In genomic region chr19:11699931-11700794, GRCh38 we compare ENCODE assay signal across 8 cellular contexts. TPM values are rescaled to one million over a fixed set of nuclear protein-coding genes. Genes with fewer than 3 reads are reported as not detected.
DNase-seq lines count a peak whose midpoint lies in the region; ATAC-seq and TF ChIP-seq lines count a peak whose summit lies in the region.

No MANE protein-coding gene starts in this region.

- intact Hi-C loops in psoas muscle (cut with DNase I): no loop called here
- intact Hi-C loops in lower leg skin (cut with DNase I; ENCODE audit: low total_unique reads): no loop called here

- TF ChIP-seq POLR2A in lower leg skin (IDR thresholded peaks at IDR 0.05): no peak

- H3K27me3 ChIP-seq in H7 (ENCODE audit: control insufficient read depth, insufficient read depth, low read length): no peaks in the 10 kb centered on the region
- peaks cover 0 to 9% (median 0%) of the 10 kb centered on the region in 3 donors for H3K27me3 ChIP-seq in psoas muscle (ENCODE audit: insufficient read depth in 3 of 3, low read length in 2 of 3)

- H3K36me3 ChIP-seq in H7 (replicated peaks; ENCODE audit: control insufficient read depth, insufficient read depth, low read length) (no peaks in the 10 kb centered on the region), psoas muscle (ENCODE audit: insufficient read depth in 1 of 2, low read depth in 1 of 2) (no peaks in the 10 kb centered on the region)

- WGBS in psoas muscle, 3 donors: 64 to 69% (median 68%) methylated on average over 6 of the region's 6 CpGs
- 64 to 67% methylated on average over 6 of the region's 6 CpGs for WGBS in lower leg skin, 2 donors

- DNase-seq in CD1c-positive myeloid dendritic cell (ENCODE audit: extremely low spot score) (peak; percentile 58), H7 (peak; percentile 64), RKO (ENCODE audit: low spot score) (peak; percentile 58), epithelial cell of esophagus (ENCODE audit: low read depth) (peak; percentile 53), psoas muscle (no peak), lower leg skin (ENCODE audit: low spot score in 2 of 2) (no peak)
- no peak for DNase-seq in stimulated activated CD4-positive, alpha-beta T cell treated with anti-CD3 and anti-CD28 coated beads, Interleukin-15, amount 100 ng/mL, for 24 hours

- no peaks in the 10 kb centered on the region for H3K4me1 ChIP-seq in psoas muscle

- no peak for ATAC-seq in psoas muscle
- no peak for ATAC-seq in GM21786 (IDR thresholded peaks at IDR 0.05; ENCODE audit: unreplicated experiment)

- H3K4me3 ChIP-seq in H7 (ENCODE audit: insufficient read depth, low read depth, low read length) (no peak overlapping the region), epithelial cell of esophagus (ENCODE audit: low read length) (no peak overlapping the region), psoas muscle (no peak overlapping the region), lower leg skin (ENCODE audit: low read depth, poor library complexity, severe bottlenecking) (no peak overlapping the region)

- TF ChIP-seq CTCF in epithelial cell of esophagus (IDR thresholded peaks at IDR 0.05; ENCODE audit: insufficient read depth, low read depth, low read length, missing control alignments): peak; percentile 74
- peak; percentile 51 for TF ChIP-seq CTCF in psoas muscle (IDR thresholded peaks at IDR 0.05)
- no peak for TF ChIP-seq CTCF in lower leg skin (IDR thresholded peaks at IDR 0.05)

- no peak overlapping the region for H3K27ac ChIP-seq in psoas muscle

- no peaks in the 10 kb centered on the region for H3K9me3 ChIP-seq in psoas muscle

RNA-seq across cellular contexts. Expression of gene ZNF823, which starts 38.6 kb away (rescaled TPM):
- 0.81 TPM in 1 of 2 replicates, not detected in the other for total RNA-seq in H7 (2014; rRNA removed; shearing (Covaris generic))
- total RNA-seq in psoas muscle (1 to 10 TPM; 1.5 to 4.3 (median 2.2) TPM), lower leg skin (1 to 10 TPM; 5.5 to 8.4 (median 6.5) TPM)
- 1 to 10 TPM; 1.6 to 3.9 (median 2.5) TPM for polyA plus RNA-seq in psoas muscle

Comparison
In these comparisons a context has a peak if more than half of its experiments do, and no peak if none do; other contexts are left out.
1. DNase-seq: peak in CD1c-positive myeloid dendritic cell (single experiment), H7 (single experiment), RKO (single experiment) and epithelial cell of esophagus (single experiment); none in psoas muscle (0 of 2), lower leg skin (0 of 2) and stimulated activated CD4-positive, alpha-beta T cell treated with anti-CD3 and anti-CD28 coated beads, Interleukin-15, amount 100 ng/mL, for 24 hours (single experiment).
2. CTCF ChIP-seq: peak in epithelial cell of esophagus (single experiment) and psoas muscle (single experiment); none in lower leg skin (0 of 3).